ENCODE assay signal across 25 cellular contexts in the genomic region with DNA sequence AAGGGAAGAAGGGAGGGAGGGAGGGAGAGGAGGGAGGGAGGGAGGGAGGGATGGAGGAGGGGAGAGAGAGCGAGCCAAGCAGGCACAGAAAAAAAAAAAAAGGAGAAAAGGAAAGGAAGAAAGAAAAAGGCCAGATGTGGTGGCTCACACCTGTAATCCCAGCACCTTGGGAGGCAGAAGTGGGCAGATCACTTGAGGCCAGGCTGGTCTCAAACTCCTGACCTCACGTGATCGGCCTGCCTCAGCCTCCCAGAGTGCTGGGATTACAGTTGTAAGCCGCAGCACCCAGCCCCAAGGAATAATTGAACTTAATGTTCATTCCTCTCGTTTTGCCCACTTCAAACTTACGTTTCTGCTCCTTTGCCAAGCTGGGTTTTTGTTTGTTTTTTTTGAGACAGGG. TPM values are rescaled to one million over a fixed set of nuclear protein-coding genes. Genes with fewer than 3 reads are reported as not detected.
"Had no signal": no experiment of that assay in that cellular context is flagged by ENCODE, and none has a peak within 500 bp of the region (broad histone marks: within the 10 kb centered on the region; RNA-seq: fewer than 3 reads in every experiment).

No MANE protein-coding gene starts in this region.

- H3K27ac Mint-ChIP-seq: natural killer cell; progenitor cell of endocrine pancreas; stimulated activated effector memory CD8-positive, alpha-beta T cell treated with anti-CD3 and anti-CD28 coated beads, Interleukin-12 subunit alpha, Interleukin-12 subunit beta, amount 100 ng/mL, for 72 hours; type B pancreatic cell had no signal

- H3K4me3 ChIP-seq: heart left ventricle, ovary, suprapubic skin, thyroid gland had no signal

- H3K4me1 Mint-ChIP-seq: natural killer cell; neural crest cell; stimulated activated effector memory CD8-positive, alpha-beta T cell treated with anti-CD3 and anti-CD28 coated beads, Interleukin-12 subunit alpha, Interleukin-12 subunit beta, amount 100 ng/mL, for 72 hours had no signal

- H3K4me1 ChIP-seq: suprapubic skin, thyroid gland had no signal

- DNase-seq: effector memory CD4-positive, alpha-beta T cell; heart left ventricle; hippocampal formation; left colon; natural killer cell; ovary; right cardiac atrium; small intestine; stimulated activated CD4-positive, alpha-beta T cell treated with anti-CD3 and anti-CD28 coated beads, Interleukin-4, amount 100 ng/mL, for 1 hour; stimulated activated CD8-positive, alpha-beta memory T cell treated with anti-CD3 and anti-CD28 coated beads, Interleukin-4, amount 100 ng/mL, for 48 hours; stimulated activated naive CD8-positive, alpha-beta T cell treated with anti-CD3 and anti-CD28 coated beads, Interleukin-15, Interleukin-2, amounts not matched to agents 100 U/mL and 50 U/mL, for 24 hours; thyroid gland had no signal

- ATAC-seq: esophagus mucosa; heart left ventricle; left colon; natural killer cell; stimulated activated effector memory CD8-positive, alpha-beta T cell treated with anti-CD3 and anti-CD28 coated beads, Interleukin-12 subunit alpha, Interleukin-12 subunit beta, amount 100 ng/mL, for 72 hours; stimulated activated naive CD8-positive, alpha-beta T cell treated with anti-CD3 and anti-CD28 coated beads, Interleukin-15, Interleukin-2, amounts not matched to agents 100 U/mL and 50 U/mL, for 24 hours had no signal

- H3K4me3 Mint-ChIP-seq: natural killer cell; neural crest cell; stimulated activated effector memory CD8-positive, alpha-beta T cell treated with anti-CD3 and anti-CD28 coated beads, Interleukin-12 subunit alpha, Interleukin-12 subunit beta, amount 100 ng/mL, for 72 hours; type B pancreatic cell had no signal

- H3K36me3 ChIP-seq: heart left ventricle, ovary, suprapubic skin, thyroid gland had no signal

- H3K27ac ChIP-seq: heart left ventricle, ovary, suprapubic skin, thyroid gland had no signal

- H3K27me3 Mint-ChIP-seq: progenitor cell of endocrine pancreas, type B pancreatic cell had no signal

- H3K27me3 ChIP-seq: heart left ventricle, ovary, suprapubic skin, thyroid gland had no signal

- H3K36me3 Mint-ChIP-seq: natural killer cell; stimulated activated effector memory CD8-positive, alpha-beta T cell treated with anti-CD3 and anti-CD28 coated beads, Interleukin-12 subunit alpha, Interleukin-12 subunit beta, amount 100 ng/mL, for 72 hours; type B pancreatic cell had no signal

RNA-seq across cellular contexts. Expression of a gene that starts 12.8 kb away (rescaled TPM):
- total RNA-seq: esophagus mucosa, fibroblast of lung, glomerular endothelial cell, heart left ventricle, kidney epithelial cell, left colon, liver, mesenteric fat pad, myocyte, natural killer cell, suprapubic skin had no signal
- polyA plus RNA-seq: fibroblast of lung had no signal

RNA-seq across cellular contexts. Expression of a gene that starts 46.7 kb away (rescaled TPM):
- total RNA-seq: glomerular endothelial cell, lung microvascular endothelial cell, thyroid gland had no signal
